ENCODE assay signal across 12 cellular contexts in the genomic region with DNA sequence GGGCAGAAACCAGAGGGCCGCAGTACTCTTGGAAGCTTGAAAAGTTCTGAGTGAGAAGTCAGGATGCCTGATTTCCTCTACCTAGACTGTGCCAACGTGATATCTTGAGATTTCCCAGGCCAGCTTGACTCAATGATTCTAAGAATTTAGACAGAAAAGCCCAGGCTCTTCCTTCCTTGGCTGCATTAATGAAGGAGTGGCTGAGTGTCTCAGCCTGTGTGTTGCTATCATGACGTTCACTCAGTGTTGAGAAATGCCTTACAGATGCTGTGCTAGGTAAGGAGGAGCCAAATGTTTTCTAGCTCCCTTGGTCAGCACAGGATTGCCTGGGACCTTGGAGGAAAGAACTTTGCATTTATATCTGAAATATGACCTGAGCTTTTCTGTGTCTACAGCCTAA.
DNase-seq lines count a peak whose midpoint lies in the region; ATAC-seq and TF ChIP-seq lines count a peak whose summit lies in the region.
"Had no signal": no experiment of that assay in that cellular context is flagged by ENCODE, and none has a peak within 500 bp of the region (broad histone marks: within the 10 kb centered on the region; RNA-seq: fewer than 3 reads in every experiment).

No MANE protein-coding gene starts in this region.

- DNase-seq in LHCN-M2 (ENCODE audit: low read depth) (peak; percentile 24), fibroblast of pulmonary artery (ENCODE audit: low read depth) (peak; percentile 81), mucosa of descending colon (no peak), upper lobe of left lung (no peak), cerebellar nuclear complex (lab: John Stamatoyannopoulos, UW) (no peak), cortex of kidney (lab: John Stamatoyannopoulos, UW) (no peak)
- DNase-seq: activated CD8-positive, alpha-beta T cell treated with anti-CD3 and anti-CD28 coated beads, Interleukin-2, amount 10 ng/mL, durations not matched to agents 7 days and 5 days; NCI-H1092; NCI-H2227 treated with DMSO at 0.1 percent for 48 hours had no signal

- H3K27me3 ChIP-seq in upper lobe of left lung = no peaks in the 10 kb centered on the region
- H3K27me3 ChIP-seq: neutrophil had no signal

- intact Hi-C loops in mucosa of descending colon (cut with DNase I, micrococcal nuclease) = no loop called here

- no peaks in the 10 kb centered on the region for H3K4me1 ChIP-seq in mucosa of descending colon (ENCODE audit: low read depth)
- no peaks in the 10 kb centered on the region for H3K4me1 ChIP-seq in upper lobe of left lung

- TF ChIP-seq POLR2A in upper lobe of left lung (IDR thresholded peaks at IDR 0.05) = no peak

- peak overlapping the region in 1 of 4 donors; percentile 19 for H3K27ac ChIP-seq in upper lobe of left lung
- H3K27ac ChIP-seq: neutrophil had no signal

- TF ChIP-seq CTCF in fibroblast of pulmonary artery (IDR thresholded peaks at IDR 0.05; ENCODE audit: low read length, missing control alignments) (no peak), mucosa of descending colon (IDR thresholded peaks at IDR 0.05) (no peak), upper lobe of left lung (IDR thresholded peaks at IDR 0.05) (no peak)

- WGBS in upper lobe of left lung, 2 donors = 41 to 67% methylated on average over 3 of the region's 3 CpGs

- H3K36me3 ChIP-seq in mucosa of descending colon (ENCODE audit: low read depth) = no peaks in the 10 kb centered on the region
- H3K36me3 ChIP-seq in upper lobe of left lung = no peaks in the 10 kb centered on the region
- H3K36me3 ChIP-seq: neutrophil had no signal

- H3K9me3 ChIP-seq in mucosa of descending colon = no peaks in the 10 kb centered on the region
- no peaks in the 10 kb centered on the region for H3K9me3 ChIP-seq in upper lobe of left lung
- H3K9me3 ChIP-seq: neutrophil had no signal

- H3K4me3 ChIP-seq in fibroblast of pulmonary artery (replicated peaks; ENCODE audit: low read depth, low read length) (no peak overlapping the region), mucosa of descending colon (no peak overlapping the region), upper lobe of left lung (no peak overlapping the region)

- peak; percentile 15 for ATAC-seq in mucosa of descending colon
- ATAC-seq in upper lobe of left lung (ENCODE audit: low FRiP score in 2 of 2) = peak; percentile 19 to 86
- no peak for ATAC-seq in HG03571 (IDR thresholded peaks at IDR 0.05; ENCODE audit: unreplicated experiment)
- ATAC-seq: activated CD8-positive, alpha-beta T cell treated with anti-CD3 and anti-CD28 coated beads, Interleukin-2, amount 10 ng/mL, durations not matched to agents 7 days and 5 days; HepG2 had no signal

- no peak for TF ChIP-seq EP300 in upper lobe of left lung (IDR thresholded peaks at IDR 0.05)

Comparison
In these comparisons a context has a peak if more than half of its experiments do, and no peak if none do; other contexts are left out.
1. DNase-seq: peak in LHCN-M2 (single experiment) and fibroblast of pulmonary artery (single experiment); none in mucosa of descending colon (0 of 3), upper lobe of left lung (0 of 2), cerebellar nuclear complex (0 of 2) and cortex of kidney (single experiment).